In the genomic region with DNA sequence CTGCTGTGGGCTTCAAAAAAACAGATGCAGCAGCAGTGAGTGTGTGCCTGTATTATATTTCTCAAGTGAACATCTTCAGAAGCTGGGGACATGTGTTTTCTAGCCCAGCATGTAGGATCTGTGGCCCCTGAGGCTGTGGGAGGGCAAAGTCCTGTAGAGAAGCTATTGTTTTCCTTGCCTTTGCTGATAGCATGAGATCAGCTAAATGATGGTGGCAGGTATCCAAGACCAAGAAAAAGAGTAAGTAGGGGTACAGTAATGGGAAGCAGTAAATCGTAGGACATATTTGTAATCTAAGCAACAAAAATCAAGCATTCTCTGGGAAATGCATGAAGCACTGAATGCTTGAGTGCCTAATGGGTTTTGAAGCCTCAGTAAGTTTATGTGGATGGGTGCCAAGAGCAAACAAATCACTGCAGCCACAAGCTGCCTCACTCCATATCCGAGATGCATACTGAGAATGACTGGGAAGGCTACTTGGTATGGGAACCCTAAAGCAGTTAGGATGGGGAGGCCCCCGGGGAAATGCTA, we compare ENCODE assay signal across 12 cellular contexts.
DNase-seq lines count a peak whose midpoint lies in the region; ATAC-seq, FAIRE-seq and TF ChIP-seq lines count a peak whose summit lies in the region.
"Had no signal": no experiment of that assay in that cellular context is flagged by ENCODE, and none has a peak within 500 bp of the region (broad histone marks: within the 10 kb centered on the region; RNA-seq: fewer than 3 reads in every experiment).

No MANE protein-coding gene starts in this region.

- TF ChIP-seq POLR2A in thyroid gland (IDR thresholded peaks at IDR 0.05): no peak

- H3K4me3 ChIP-seq in thyroid gland (replicated peaks in 1 of 3) (no peak overlapping the region), ascending aorta (no peak overlapping the region)
- H3K4me3 ChIP-seq: upper lobe of left lung had no signal

- WGBS in thyroid gland, 2 donors: 22 to 25% methylated on average over 3 of the region's 3 CpGs

- FAIRE-seq in RCC 7860 (lab: Jason Lieb, UNC): peak; percentile 54
- FAIRE-seq: keratinocyte had no signal

- TF ChIP-seq CTCF in thyroid gland (IDR thresholded peaks at IDR 0.05) (no peak), ascending aorta (IDR thresholded peaks at IDR 0.05) (no peak)

- intact Hi-C loops in thyroid gland (cut with DNase I) (no loop called here), ascending aorta (cut with DNase I) (no loop called here)

- H3K27ac ChIP-seq in thyroid gland (no peak overlapping the region), ascending aorta (no peak overlapping the region)
- H3K27ac ChIP-seq: upper lobe of left lung had no signal

- no peaks in the 10 kb centered on the region for H3K9me3 ChIP-seq in thyroid gland
- no peaks in the 10 kb centered on the region for H3K9me3 ChIP-seq in ascending aorta
- H3K9me3 ChIP-seq: upper lobe of left lung had no signal

- H3K27me3 ChIP-seq in thyroid gland (no peaks in the 10 kb centered on the region), ascending aorta (no peaks in the 10 kb centered on the region)
- H3K27me3 ChIP-seq: upper lobe of left lung had no signal

- no peaks in the 10 kb centered on the region for H3K36me3 ChIP-seq in thyroid gland
- H3K36me3 ChIP-seq in ascending aorta: no peaks in the 10 kb centered on the region
- H3K36me3 ChIP-seq: upper lobe of left lung had no signal

- H3K4me1 ChIP-seq in thyroid gland (peaks cover 0 to 11% of the 10 kb centered on the region in 2 donors), ascending aorta (peaks cover 2 to 6% of the 10 kb centered on the region in 2 donors)
- H3K4me1 ChIP-seq: upper lobe of left lung had no signal

- ATAC-seq in GM19397 (IDR thresholded peaks at IDR 0.05; ENCODE audit: unreplicated experiment): no peak
- ATAC-seq: activated CD8-positive, alpha-beta memory T cell treated with anti-CD3 and anti-CD28 coated beads, Interleukin-2, amount 10 ng/mL, durations not matched to agents 7 days and 5 days had no signal

- DNase-seq in DMS53 (lab: John Stamatoyannopoulos, UW) (peak; percentile 8), DMS53 treated with DMSO at 0.1 percent for 48 hours (lab: John Stamatoyannopoulos, UW; ENCODE audit: unreplicated experiment) (no peak), RCC 7860 (ENCODE audit: low spot score) (peak; percentile 16), globus pallidus (ENCODE audit: low spot score) (peak; percentile 33), thyroid gland (peak; percentile 28 to 29), GF-D8 (lab: John Stamatoyannopoulos, UW) (no peak), ascending aorta (ENCODE audit: low spot score in 2 of 2) (no peak)
- DNase-seq: activated CD8-positive, alpha-beta memory T cell treated with anti-CD3 and anti-CD28 coated beads, Interleukin-2, amount 10 ng/mL, durations not matched to agents 7 days and 5 days; T-helper 2 cell; upper lobe of left lung had no signal

Comparison
In these comparisons a context has a peak if more than half of its experiments do, and no peak if none do; other contexts are left out.
1. DNase-seq: peak in DMS53 (single experiment), RCC 7860 (single experiment), globus pallidus (single experiment) and thyroid gland (2 of 2); none in DMS53 treated with DMSO at 0.1 percent for 48 hours (single experiment), GF-D8 (single experiment) and ascending aorta (0 of 2).